In the genomic region with DNA sequence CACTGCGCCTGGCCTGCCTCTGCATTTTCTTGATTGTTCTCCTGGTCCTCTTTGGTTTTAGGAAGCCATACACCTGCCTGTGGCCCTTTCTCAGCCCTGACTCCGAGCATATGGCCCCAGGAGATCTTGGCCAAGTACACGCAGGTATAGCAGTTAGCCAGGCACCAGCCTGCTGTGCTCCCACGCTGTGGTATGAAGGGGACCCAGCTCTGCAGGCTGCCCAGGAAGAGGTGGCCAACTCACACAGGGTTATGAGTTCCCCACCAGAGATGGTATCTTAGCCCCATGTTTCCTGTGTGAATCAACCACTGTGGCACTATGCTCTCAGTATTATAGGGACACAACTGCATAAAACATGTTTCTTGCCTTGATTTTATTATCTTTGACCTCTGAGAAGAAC, we compare ENCODE assay signal across 11 cellular contexts. TPM values are rescaled to one million over a fixed set of nuclear protein-coding genes. Genes with fewer than 3 reads are reported as not detected.
DNase-seq lines count a peak whose midpoint lies in the region; ATAC-seq and TF ChIP-seq lines count a peak whose summit lies in the region.
"Had no signal": no experiment of that assay in that cellular context is flagged by ENCODE, and none has a peak within 500 bp of the region (broad histone marks: within the 10 kb centered on the region; RNA-seq: fewer than 3 reads in every experiment).

No MANE protein-coding gene starts in this region.

- H3K9me3 Mint-ChIP-seq in naive thymus-derived CD8-positive, alpha-beta T cell = no peaks in the 10 kb centered on the region
- H3K9me3 Mint-ChIP-seq in stimulated activated memory B cell treated with anti-CD40 and anti-IgM and Interleukin-4, amounts not matched to agents 10 μg/mL and 1 μg/mL and 100 μg/mL, for 72 hours = no peaks in the 10 kb centered on the region

- no peaks in the 10 kb centered on the region for H3K9me2 ChIP-seq in SU-DHL-6 (replicated peaks; ENCODE audit: insufficient read depth, low read length)
- H3K9me2 ChIP-seq: SK-N-SH had no signal

- H3K4me3 ChIP-seq in SU-DHL-6 (ENCODE audit: insufficient read depth, low read length, poor library complexity, severe bottlenecking) (no peak overlapping the region), breast epithelium (no peak overlapping the region)

- 0 out of 2 replicates have a peak, but pooled peaks cover 5% of the 10 kb centered on the region for H3K36me3 ChIP-seq in SU-DHL-6 (ENCODE audit: low read length)
- peaks cover 9% of the 10 kb centered on the region for H3K36me3 ChIP-seq in breast epithelium

- peaks cover 0 to 27% (median 11%) of the 10 kb centered on the region in 3 donors for H3K36me3 Mint-ChIP-seq in naive thymus-derived CD8-positive, alpha-beta T cell
- peaks cover 40% of the 10 kb centered on the region for H3K36me3 Mint-ChIP-seq in stimulated activated memory B cell treated with anti-CD40 and anti-IgM and Interleukin-4, amounts not matched to agents 10 μg/mL and 1 μg/mL and 100 μg/mL, for 72 hours

- H3K27me3 ChIP-seq in SU-DHL-6 (ENCODE audit: low read length) (no peaks in the 10 kb centered on the region), breast epithelium (no peaks in the 10 kb centered on the region)

- H2AFZ ChIP-seq in SU-DHL-6 (ENCODE audit: low read depth, low read length, severe bottlenecking) = no peak overlapping the region

- peak; percentile 45 for DNase-seq in activated T-cell treated with anti-CD3 and anti-CD28 coated beads for 48 hours (ENCODE audit: low read depth)
- peak in 7 of 10 donors; percentile 31 to 54 (median 44) for DNase-seq in naive thymus-derived CD8-positive, alpha-beta T cell
- no peak for DNase-seq in breast epithelium (ENCODE audit: low spot score in 2 of 2)
- DNase-seq: foreskin melanocyte, NCI-H1694, SK-N-SH had no signal

- H3K27ac Mint-ChIP-seq in naive thymus-derived CD8-positive, alpha-beta T cell = peak overlapping the region; percentile 93 to 96 (median 95)
- H3K27ac Mint-ChIP-seq in stimulated activated memory B cell treated with anti-CD40 and anti-IgM and Interleukin-4, amounts not matched to agents 10 μg/mL and 1 μg/mL and 100 μg/mL, for 72 hours = peak overlapping the region; percentile 53

- no peak overlapping the region for H3K9ac ChIP-seq in SU-DHL-6 (ENCODE audit: low read length)
- H3K9ac ChIP-seq: SK-N-SH had no signal

- no peak overlapping the region for H3K4me2 ChIP-seq in SU-DHL-6 (ENCODE audit: low read depth, low read length, poor library complexity, severe bottlenecking)
- H3K4me2 ChIP-seq: SK-N-SH had no signal

- no peaks in the 10 kb centered on the region; the same call in 1 of the 2 replicates for H3K79me2 ChIP-seq in SU-DHL-6 (ENCODE audit: insufficient read depth, low read length)

- H3K27ac ChIP-seq in SU-DHL-6 (ENCODE audit: low read depth, low read length) (peak overlapping the region; percentile 90), breast epithelium (no peak overlapping the region)

- intact Hi-C loops in breast epithelium (cut with DNase I; ENCODE audit: low total_unique reads) = no loop called here

- H3K4me3 Mint-ChIP-seq in naive thymus-derived CD8-positive, alpha-beta T cell = peak overlapping the region; percentile 65 to 84 (median 80)
- no peak overlapping the region for H3K4me3 Mint-ChIP-seq in stimulated activated memory B cell treated with anti-CD40 and anti-IgM and Interleukin-4, amounts not matched to agents 10 μg/mL and 1 μg/mL and 100 μg/mL, for 72 hours

- H3K27me3 Mint-ChIP-seq in naive thymus-derived CD8-positive, alpha-beta T cell = no peaks in the 10 kb centered on the region
- H3K27me3 Mint-ChIP-seq in stimulated activated memory B cell treated with anti-CD40 and anti-IgM and Interleukin-4, amounts not matched to agents 10 μg/mL and 1 μg/mL and 100 μg/mL, for 72 hours = no peaks in the 10 kb centered on the region

- H3K4me1 Mint-ChIP-seq in naive thymus-derived CD8-positive, alpha-beta T cell = peaks cover 34 to 79% (median 77%) of the 10 kb centered on the region in 4 donors
- H3K4me1 Mint-ChIP-seq in stimulated activated memory B cell treated with anti-CD40 and anti-IgM and Interleukin-4, amounts not matched to agents 10 μg/mL and 1 μg/mL and 100 μg/mL, for 72 hours = peaks cover 69% of the 10 kb centered on the region

- H3K9me3 ChIP-seq in SU-DHL-6 (ENCODE audit: insufficient read depth, low read length) = no peaks in the 10 kb centered on the region
- H3K9me3 ChIP-seq in breast epithelium = no peaks in the 10 kb centered on the region
- H3K9me3 ChIP-seq: SK-N-SH had no signal

- no peaks in the 10 kb centered on the region for H4K20me1 ChIP-seq in SU-DHL-6 (ENCODE audit: low read depth, low read length)

- H3F3A ChIP-seq in SU-DHL-6 (ENCODE audit: insufficient read depth) = peaks cover 57% of the 10 kb centered on the region

- peaks cover 0 to 10% of the 10 kb centered on the region in 2 donors for H3K4me1 ChIP-seq in breast epithelium

- POLR2A ChIA-PET in naive thymus-derived CD8-positive, alpha-beta T cell (lab: Charles Lee) = interaction anchor here (0.5 to 2.9 kb wide), 12 partner anchors 10 to 355 kb away, joined by 3 to 13 read pairs (median 4); no protein-coding TSS in a partner anchor

- TF ChIP-seq CTCF in SU-DHL-6 (IDR thresholded peaks at IDR 0.05; ENCODE audit: insufficient read depth, low read length, poor library complexity, severe bottlenecking) (no peak), breast epithelium (IDR thresholded peaks at IDR 0.05) (no peak)

- no peak for TF ChIP-seq POLR2A in breast epithelium (IDR thresholded peaks at IDR 0.05)

- peak; percentile 82 to 84 for ATAC-seq in naive thymus-derived CD8-positive, alpha-beta T cell
- ATAC-seq in stimulated activated memory B cell treated with anti-CD40 and anti-IgM and Interleukin-4, amounts not matched to agents 10 μg/mL and 1 μg/mL and 100 μg/mL, for 72 hours = no peak
- no peak for ATAC-seq in GM18861 (IDR thresholded peaks at IDR 0.05; ENCODE audit: unreplicated experiment)
- no peak for ATAC-seq in GM21786 (IDR thresholded peaks at IDR 0.05; ENCODE audit: unreplicated experiment)
- ATAC-seq in GM19324 (IDR thresholded peaks at IDR 0.05; ENCODE audit: low FRiP score, unreplicated experiment) = no peak

RNA-seq across cellular contexts. Expression of a gene that starts 31.1 kb away (rescaled TPM):
- 100 to 1,000 TPM; 117 to 118 TPM for total RNA-seq in naive thymus-derived CD8-positive, alpha-beta T cell
- polyA plus RNA-seq in naive thymus-derived CD8-positive, alpha-beta T cell = 10 to 100 TPM; 53.3 to 63.3 (median 62.0) TPM
- total RNA-seq in breast epithelium = 10 to 100 TPM; 34.7 to 69.2 (median 55.3) TPM

RNA-seq across cellular contexts. Expression of a gene that starts 55.2 kb away (rescaled TPM):
- 10 to 100 TPM; 63.2 to 65.6 TPM for total RNA-seq in naive thymus-derived CD8-positive, alpha-beta T cell
- 100 to 1,000 TPM in 1 of 3 donors, 10 to 100 TPM in 2; 97.0 to 130 (median 100.0) TPM for polyA plus RNA-seq in naive thymus-derived CD8-positive, alpha-beta T cell
- total RNA-seq in breast epithelium = 10 to 100 TPM; 66.6 to 92.3 (median 74.7) TPM

Comparison
In these comparisons a context has a peak if more than half of its experiments do, and no peak if none do; other contexts are left out.
1. DNase-seq: peak in activated T-cell treated with anti-CD3 and anti-CD28 coated beads for 48 hours (single experiment) and naive thymus-derived CD8-positive, alpha-beta T cell (7 of 10); none in breast epithelium (0 of 2).
2. ATAC-seq: peak in naive thymus-derived CD8-positive, alpha-beta T cell (2 of 2); none in stimulated activated memory B cell treated with anti-CD40 and anti-IgM and Interleukin-4, amounts not matched to agents 10 μg/mL and 1 μg/mL and 100 μg/mL, for 72 hours (single experiment), GM18861 (single experiment), GM21786 (single experiment) and GM19324 (single experiment).